Comparison of ENCODE assay signal across 9 cellular contexts in genomic region chr19:6767357-6768235, GRCh38. TPM values are rescaled to one million over a fixed set of nuclear protein-coding genes. Genes with fewer than 3 reads are reported as not detected.
A peak's percentile ranks its signal among the peaks of the same experiment; 100 is the strongest.
DNase-seq lines count a peak whose midpoint lies in the region; ATAC-seq, FAIRE-seq and TF ChIP-seq lines count a peak whose summit lies in the region.
"Had no signal": no experiment of that assay in that cellular context is flagged by ENCODE, and none has a peak within 500 bp of the region (broad histone marks: within the 10 kb centered on the region; RNA-seq: fewer than 3 reads in every experiment).

TSS of gene SH2D3A (minus strand) at chr19:6767435. CDS start at chr19:6763748, 3,687 bp downstream.

- H3K4me1 ChIP-seq in MM.1S (ENCODE audit: low read length): peaks cover 24% of the 10 kb centered on the region
- H3K4me1 ChIP-seq in iPS-20b (ENCODE audit: insufficient read depth, low read length): peaks cover 5% of the 10 kb centered on the region; the same call in 1 of the 2 replicates

- no peak for FAIRE-seq in H54 (lab: Jason Lieb, UNC)
- FAIRE-seq: endometrium had no signal

- H3K27me3 Mint-ChIP-seq in activated naive CD8-positive, alpha-beta T cell treated with anti-CD3 and anti-CD28 coated beads, Interleukin-2, amount 50 U/mL, for 24 hours: no peaks in the 10 kb centered on the region

- H3K4me3 ChIP-seq in MM.1S (ENCODE audit: low read length) (peak within 1 kb of the TSS; percentile 85), iPS-20b (ENCODE audit: low read length) (peak within 1 kb of the TSS; percentile 88)

- peaks cover 49% of the 10 kb centered on the region for H3K79me2 ChIP-seq in MM.1S (ENCODE audit: low read length)

- H3K9me3 ChIP-seq in MM.1S (replicated peaks; ENCODE audit: insufficient read depth, low read length): no peaks in the 10 kb centered on the region
- no peaks in the 10 kb centered on the region for H3K9me3 ChIP-seq in iPS-20b (ENCODE audit: insufficient read depth, low read depth, low read length)

- no peaks in the 10 kb centered on the region for H3K9me2 ChIP-seq in MM.1S (replicated peaks; ENCODE audit: insufficient read depth, low read length)

- H3K4me3 Mint-ChIP-seq in activated naive CD8-positive, alpha-beta T cell treated with anti-CD3 and anti-CD28 coated beads, Interleukin-2, amount 50 U/mL, for 24 hours: peak within 1 kb of the TSS; percentile 96

- H3K27ac ChIP-seq in MM.1S (ENCODE audit: low read length) (peak within 1 kb of the TSS; percentile 66), iPS-20b (ENCODE audit: low read length) (no peak within 1 kb of the TSS)

- H3F3A ChIP-seq in MM.1S (ENCODE audit: insufficient read depth, low read length): peaks cover 22% of the 10 kb centered on the region

- H3K27me3 ChIP-seq in MM.1S (replicated peaks; ENCODE audit: insufficient read depth, low read length) (no peaks in the 10 kb centered on the region), iPS-20b (ENCODE audit: insufficient read depth, low read length) (peaks cover 14% of the 10 kb centered on the region; the same call in 1 of the 2 replicates)

- H3K36me3 Mint-ChIP-seq in activated naive CD8-positive, alpha-beta T cell treated with anti-CD3 and anti-CD28 coated beads, Interleukin-2, amount 50 U/mL, for 24 hours (ENCODE audit: low read depth): no peaks in the 10 kb centered on the region

- no peaks in the 10 kb centered on the region for H3K9me3 Mint-ChIP-seq in activated naive CD8-positive, alpha-beta T cell treated with anti-CD3 and anti-CD28 coated beads, Interleukin-2, amount 50 U/mL, for 24 hours

- ATAC-seq in activated naive CD8-positive, alpha-beta T cell treated with anti-CD3 and anti-CD28 coated beads, Interleukin-2, amount 50 U/mL, for 24 hours: peak; percentile 72

- peaks cover 55% of the 10 kb centered on the region for H3K4me1 Mint-ChIP-seq in activated naive CD8-positive, alpha-beta T cell treated with anti-CD3 and anti-CD28 coated beads, Interleukin-2, amount 50 U/mL, for 24 hours

- TF ChIP-seq POLR2A in H54 (IDR thresholded peaks at IDR 0.05; ENCODE audit: low read depth, low read length): no peak

- H3K4me2 ChIP-seq in MM.1S (ENCODE audit: low read depth, low read length): peak within 1 kb of the TSS; percentile 93

- H3K27ac Mint-ChIP-seq in activated naive CD8-positive, alpha-beta T cell treated with anti-CD3 and anti-CD28 coated beads, Interleukin-2, amount 50 U/mL, for 24 hours: peak within 1 kb of the TSS; percentile 85

- DNase-seq in G401 (ENCODE audit: low spot score): peak; percentile 23
- DNase-seq in H54 (ENCODE audit: insufficient read length, low spot score): peak; percentile 47
- DNase-seq in MM.1S: peak; percentile 96
- DNase-seq in T-helper 1 cell: peak; percentile 88 to 96 (median 92)
- peak; percentile 92 for DNase-seq in activated naive CD8-positive, alpha-beta T cell treated with anti-CD3 and anti-CD28 coated beads, Interleukin-2, amount 50 U/mL, for 24 hours
- peak; percentile 90 to 94 for DNase-seq in stimulated activated CD4-positive, alpha-beta T cell treated with anti-CD3 and anti-CD28 coated beads, Interleukin-1b, Interleukin-23, amount 100 ng/mL, for 1 hour (ENCODE audit: low read depth in 2 of 2)
- no peak for DNase-seq in epidermal melanocyte (ENCODE audit: insufficient read length, low spot score)

- no peaks in the 10 kb centered on the region for H4K20me1 ChIP-seq in MM.1S (ENCODE audit: insufficient read depth, low read length)

- in situ Hi-C loops in G401 (cut with HindIII; ENCODE audit: low sequenced_read_pairs): no loop called here

- peak within 1 kb of the TSS; percentile 97 for H2AFZ ChIP-seq in MM.1S (ENCODE audit: low read length)

- H3K9ac ChIP-seq in MM.1S (ENCODE audit: low read length) (peak within 1 kb of the TSS; percentile 66), iPS-20b (ENCODE audit: low read depth, low read length) (peak within 1 kb of the TSS; percentile 42; the same call in 1 of the 2 replicates)

- TF ChIP-seq CTCF in MM.1S (IDR thresholded peaks at IDR 0.05; ENCODE audit: low read length): no peak

- H3K36me3 ChIP-seq in MM.1S (replicated peaks; ENCODE audit: insufficient read depth, low read length): no peaks in the 10 kb centered on the region
- no peaks in the 10 kb centered on the region for H3K36me3 ChIP-seq in iPS-20b (ENCODE audit: insufficient read depth, low read depth, low read length)

RNA-seq across cellular contexts. Expression of gene SH2D3A, which starts in this region (rescaled TPM):
- 12.2 and 16.1 TPM in 2 replicates for total RNA-seq in G401 (2014; rRNA removed; shearing (Covaris generic))
